Comparison of ENCODE assay signal across 10 cellular contexts in genomic region chr9:120383999-120384924, GRCh38.
A peak's percentile ranks its signal among the peaks of the same experiment; 100 is the strongest.
DNase-seq lines count a peak whose midpoint lies in the region; FAIRE-seq and TF ChIP-seq lines count a peak whose summit lies in the region.
"Had no signal": no experiment of that assay in that cellular context is flagged by ENCODE, and none has a peak within 500 bp of the region (broad histone marks: within the 10 kb centered on the region; RNA-seq: fewer than 3 reads in every experiment).

No MANE protein-coding gene starts in this region.

- peak overlapping the region in 3 of 11 experiments; percentile 19 to 45 (median 41); a peak in 6 of 22 replicates for H3K27ac ChIP-seq in BLaER1 treated with 17β-estradiol and CSF1 and Interleukin-3, amounts not matched to agents 10 nM and 100 nM

- POLR2A ChIA-PET in activated CD4-positive, alpha-beta T cell treated with anti-CD3 and anti-CD28 coated beads, Interleukin-2, amount 10 ng/mL, durations not matched to agents 7 days and 5 days (lab: Charles Lee) = no interaction called here

- 0 out of 22 replicates have a peak overlapping the region, but pooled peaks of 1 of the 11 experiments have one; percentile 6 for H3K9ac ChIP-seq in BLaER1 treated with 17β-estradiol and CSF1 and Interleukin-3, amounts not matched to agents 10 nM and 100 nM

- H3K9me3 Mint-ChIP-seq in neural crest cell = peaks cover 4% of the 10 kb centered on the region
- peaks cover 4% of the 10 kb centered on the region for H3K9me3 Mint-ChIP-seq in activated CD4-positive, alpha-beta T cell treated with anti-CD3 and anti-CD28 coated beads, Interleukin-2, amount 10 ng/mL, durations not matched to agents 7 days and 5 days
- H3K9me3 Mint-ChIP-seq: type B pancreatic cell had no signal

- H3K36me3 Mint-ChIP-seq in neural crest cell (ENCODE audit: low read depth) = peaks cover 16% of the 10 kb centered on the region
- H3K36me3 Mint-ChIP-seq in activated CD4-positive, alpha-beta T cell treated with anti-CD3 and anti-CD28 coated beads, Interleukin-2, amount 10 ng/mL, durations not matched to agents 7 days and 5 days (ENCODE audit: low read depth) = peaks cover 2% of the 10 kb centered on the region

- FAIRE-seq in GM12892 (lab: Jason Lieb, UNC) = no peak

- peak overlapping the region; percentile 43 for H3K27ac Mint-ChIP-seq in neural crest cell (ENCODE audit: unreplicated experiment)
- H3K27ac Mint-ChIP-seq in activated CD4-positive, alpha-beta T cell treated with anti-CD3 and anti-CD28 coated beads, Interleukin-2, amount 10 ng/mL, durations not matched to agents 7 days and 5 days = no peak overlapping the region
- H3K27ac Mint-ChIP-seq: type B pancreatic cell had no signal

- peaks cover 8 to 33% (median 17%) of the 10 kb centered on the region in 11 experiments; a peak in 19 of 22 replicates for H3K36me3 ChIP-seq in BLaER1 treated with 17β-estradiol and CSF1 and Interleukin-3, amounts not matched to agents 10 nM and 100 nM

- H3K4me3 ChIP-seq in BLaER1 treated with 17β-estradiol and CSF1 and Interleukin-3, amounts not matched to agents 10 nM and 100 nM = no peak overlapping the region

- CTCF ChIA-PET in activated CD4-positive, alpha-beta T cell treated with anti-CD3 and anti-CD28 coated beads, Interleukin-2, amount 10 ng/mL, durations not matched to agents 7 days and 5 days (lab: Charles Lee) = no interaction called here

- peak overlapping the region in 8 of 11 experiments; percentile 44 to 75 (median 62); a peak in 14 of 22 replicates for H3K4me2 ChIP-seq in BLaER1 treated with 17β-estradiol and CSF1 and Interleukin-3, amounts not matched to agents 10 nM and 100 nM

- peaks cover 0 to 54% (median 40%) of the 10 kb centered on the region in 10 experiments; a peak in 17 of 20 replicates for H3K4me1 ChIP-seq in BLaER1 treated with 17β-estradiol and CSF1 and Interleukin-3, amounts not matched to agents 10 nM and 100 nM

- peak; percentile 75 to 88 for DNase-seq in NCI-H2081 (lab: John Stamatoyannopoulos, UW)
- DNase-seq in dermis blood vessel endothelial cell = peak; percentile 70
- no peak for DNase-seq in neural crest cell (ENCODE audit: low read depth, low spot score)
- no peak for DNase-seq in SW 1271 (lab: John Stamatoyannopoulos, UW)
- DNase-seq in GM12892 (ENCODE audit: insufficient read length) = no peak
- no peak for DNase-seq in activated CD4-positive, alpha-beta T cell treated with anti-CD3 and anti-CD28 coated beads, Interleukin-2, amount 10 ng/mL, durations not matched to agents 7 days and 5 days
- no peak for DNase-seq in D341Med (ENCODE audit: low spot score)
- DNase-seq: activated CD4-positive, CD25-positive, alpha-beta regulatory T cell had no signal

- peaks cover 3% of the 10 kb centered on the region for H3K27me3 Mint-ChIP-seq in neural crest cell (ENCODE audit: low read depth)
- no peaks in the 10 kb centered on the region for H3K27me3 Mint-ChIP-seq in activated CD4-positive, alpha-beta T cell treated with anti-CD3 and anti-CD28 coated beads, Interleukin-2, amount 10 ng/mL, durations not matched to agents 7 days and 5 days
- H3K27me3 Mint-ChIP-seq: type B pancreatic cell had no signal

- peaks cover 0 to 9% (median 7%) of the 10 kb centered on the region in 11 experiments; a peak in 11 of 22 replicates for H3K9me3 ChIP-seq in BLaER1 treated with 17β-estradiol and CSF1 and Interleukin-3, amounts not matched to agents 10 nM and 100 nM (replicated peaks in 1 of 11)

- no peak for TF ChIP-seq CTCF in neural crest cell (conservative IDR thresholded peaks at IDR 0.05)

- H3K4me1 Mint-ChIP-seq in neural crest cell = peaks cover 17% of the 10 kb centered on the region
- no peaks in the 10 kb centered on the region for H3K4me1 Mint-ChIP-seq in activated CD4-positive, alpha-beta T cell treated with anti-CD3 and anti-CD28 coated beads, Interleukin-2, amount 10 ng/mL, durations not matched to agents 7 days and 5 days

- no peak for TF ChIP-seq POLR2A in GM12892 (IDR thresholded peaks at IDR 0.05; ENCODE audit: low read depth, low read length)

- peak overlapping the region; percentile 13 for H3K4me3 Mint-ChIP-seq in neural crest cell
- H3K4me3 Mint-ChIP-seq in activated CD4-positive, alpha-beta T cell treated with anti-CD3 and anti-CD28 coated beads, Interleukin-2, amount 10 ng/mL, durations not matched to agents 7 days and 5 days = no peak overlapping the region
- H3K4me3 Mint-ChIP-seq: type B pancreatic cell had no signal

- H4K20me1 ChIP-seq in BLaER1 treated with 17β-estradiol and CSF1 and Interleukin-3, amounts not matched to agents 10 nM and 100 nM = no peaks in the 10 kb centered on the region

- H3K27me3 ChIP-seq in BLaER1 treated with 17β-estradiol and CSF1 and Interleukin-3, amounts not matched to agents 10 nM and 100 nM = no peaks in the 10 kb centered on the region

Comparison
In these comparisons a context has a peak if more than half of its experiments do, and no peak if none do; other contexts are left out.
1. DNase-seq: peak in NCI-H2081 (2 of 2) and dermis blood vessel endothelial cell (single experiment); none in neural crest cell (single experiment), SW 1271 (0 of 2), GM12892 (single experiment), activated CD4-positive, alpha-beta T cell treated with anti-CD3 and anti-CD28 coated beads, Interleukin-2, amount 10 ng/mL, durations not matched to agents 7 days and 5 days (single experiment) and D341Med (single experiment).